In the genomic region with DNA sequence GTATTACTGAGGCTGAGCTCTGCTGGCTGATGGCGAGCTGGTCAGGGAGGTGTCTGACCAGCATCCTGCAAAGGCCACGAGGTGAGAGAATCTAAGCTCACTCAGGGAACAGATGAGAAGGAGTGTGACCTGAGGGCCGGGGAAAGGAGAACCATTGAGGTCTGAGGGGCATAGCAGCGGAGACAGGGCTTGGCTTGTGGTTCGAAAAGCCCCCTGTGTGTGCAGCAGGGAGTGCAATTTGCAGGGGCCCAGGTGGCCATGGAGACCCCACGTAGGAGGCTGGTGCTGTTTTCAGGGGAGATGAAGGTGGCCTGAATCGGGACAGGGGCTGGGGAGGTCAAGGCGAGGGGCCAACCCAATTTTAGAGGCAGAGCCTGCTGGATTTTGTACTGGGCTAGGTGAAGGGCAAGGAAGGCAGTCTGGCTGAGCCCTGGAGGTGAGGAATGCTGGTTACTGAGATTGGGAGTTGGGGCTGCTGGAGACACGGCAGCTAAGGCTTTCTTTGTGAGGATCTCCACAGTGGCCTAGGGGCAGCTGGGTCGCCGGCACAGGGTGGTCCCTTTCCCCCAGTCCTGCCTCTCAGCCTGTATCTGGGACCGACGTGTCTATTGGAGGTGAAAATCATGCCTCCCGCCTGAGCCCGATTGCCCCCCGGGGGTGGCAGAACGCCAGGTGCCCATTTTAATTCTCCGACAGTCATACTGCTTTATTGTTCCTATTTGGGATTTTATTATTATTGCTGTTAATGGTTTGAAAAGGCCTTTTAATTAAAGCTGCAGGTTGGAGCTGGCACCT, we compare ENCODE assay signal across 15 cellular contexts. TPM values are rescaled to one million over a fixed set of nuclear protein-coding genes. Genes with fewer than 3 reads are reported as not detected.
A peak's percentile ranks its signal among the peaks of the same experiment; 100 is the strongest.
DNase-seq lines count a peak whose midpoint lies in the region; ATAC-seq, FAIRE-seq and TF ChIP-seq lines count a peak whose summit lies in the region.
"Had no signal": no experiment of that assay in that cellular context is flagged by ENCODE, and none has a peak within 500 bp of the region (broad histone marks: within the 10 kb centered on the region; RNA-seq: fewer than 3 reads in every experiment).

No MANE protein-coding gene starts in this region.

- peaks cover 21 to 22% of the 10 kb centered on the region in 2 experiments for H4K20me1 ChIP-seq in H1 (replicated peaks in 1 of 2; ENCODE audit: control insufficient read depth in 1 of 2, insufficient read depth in 2 of 2, low read length in 2 of 2)
- no peaks in the 10 kb centered on the region for H4K20me1 ChIP-seq in osteoblast (ENCODE audit: insufficient read depth, low read length)

- H3K4me3 ChIP-seq in H7 (ENCODE audit: insufficient read depth, low read depth, low read length) (no peak overlapping the region), H1 (ENCODE audit: extremely low read depth in 1 of 4, insufficient read depth in 2 of 4, low read depth in 3 of 4, low read length in 4 of 4) (no peak overlapping the region), osteoblast (ENCODE audit: insufficient read depth, low read length) (no peak overlapping the region)
- H3K4me3 ChIP-seq: GM23248 had no signal

- peaks cover 65% of the 10 kb centered on the region for H3K27me3 Mint-ChIP-seq in osteocyte (ENCODE audit: unreplicated experiment)
- H3K27me3 Mint-ChIP-seq in T-helper 17 cell = peaks cover 56% of the 10 kb centered on the region

- ATAC-seq in HG02981 (IDR thresholded peaks at IDR 0.05; ENCODE audit: unreplicated experiment) = no peak
- no peak for ATAC-seq in T-helper 17 cell
- no peak for ATAC-seq in GM18517 (IDR thresholded peaks at IDR 0.05; ENCODE audit: unreplicated experiment)
- ATAC-seq: HCT116 had no signal

- H2AK5ac ChIP-seq in H1 (ENCODE audit: low read depth, low read length) = 0 out of 2 replicates have a peak overlapping the region, but pooled peaks have one; percentile 13

- H2AFZ ChIP-seq in H1 (ENCODE audit: low read length) (no peak overlapping the region), osteoblast (ENCODE audit: low read length) (no peak overlapping the region)
- H2AFZ ChIP-seq: GM23248 had no signal

- no peak for TF ChIP-seq POLR2A in H1 (IDR thresholded peaks at IDR 0.05; ENCODE audit: control extremely low read depth in 1 of 2, low read depth in 2 of 2, low read length in 2 of 2)

- DNase-seq in H7 = peak; percentile 55
- peak; percentile 6 for DNase-seq in NCI-H146 treated with DMSO at 0.1 percent for 48 hours (lab: John Stamatoyannopoulos, UW; ENCODE audit: unreplicated experiment)
- no peak for DNase-seq in H1 (ENCODE audit: low read depth in 1 of 2, low spot score in 2 of 2)
- DNase-seq in osteoblast (ENCODE audit: insufficient read length, low spot score, missing footprints) = peak; percentile 50
- no peak for DNase-seq in osteocyte (ENCODE audit: extremely low spot score, unreplicated experiment)
- DNase-seq in T-helper 17 cell = no peak
- DNase-seq: Caco-2; CD8-positive, alpha-beta memory T cell; DMS53; GF-D8; GM23248; KBM-7 had no signal

- H3K27ac ChIP-seq in H1 (ENCODE audit: low read depth, low read length) (no peak overlapping the region), osteoblast (ENCODE audit: low read depth, low read length) (no peak overlapping the region)
- H3K27ac ChIP-seq: GM23248 had no signal

- no peak overlapping the region for H3K4ac ChIP-seq in H1 (replicated peaks; ENCODE audit: insufficient read length, low read depth, low read length)

- no peak overlapping the region for H3K56ac ChIP-seq in H1 (replicated peaks; ENCODE audit: insufficient read length, low read depth, low read length)

- H3K27ac Mint-ChIP-seq in osteocyte (ENCODE audit: unreplicated experiment) = no peak overlapping the region
- no peak overlapping the region for H3K27ac Mint-ChIP-seq in T-helper 17 cell
- H3K27ac Mint-ChIP-seq: CD8-positive, alpha-beta memory T cell had no signal

- no peak overlapping the region for H3K18ac ChIP-seq in H1 (ENCODE audit: extremely low read depth, low read length)

- H2BK20ac ChIP-seq in H1 (ENCODE audit: low read length) = no peak overlapping the region

- no peaks in the 10 kb centered on the region for H3K36me3 Mint-ChIP-seq in osteocyte (ENCODE audit: unreplicated experiment)
- peaks cover 9% of the 10 kb centered on the region for H3K36me3 Mint-ChIP-seq in T-helper 17 cell (ENCODE audit: low read depth)
- H3K36me3 Mint-ChIP-seq: CD8-positive, alpha-beta memory T cell had no signal

- H3K9me3 ChIP-seq in H1 (ENCODE audit: insufficient read depth in 2 of 2, low read depth in 1 of 2, low read length in 1 of 2) (no peaks in the 10 kb centered on the region), osteoblast (ENCODE audit: low read depth, low read length) (no peaks in the 10 kb centered on the region), T-helper 17 cell (ENCODE audit: control insufficient read depth, low read length, poor library complexity, severe bottlenecking) (no peaks in the 10 kb centered on the region)
- H3K9me3 ChIP-seq: Caco-2 had no signal

- no peak overlapping the region for H4K5ac ChIP-seq in H1 (ENCODE audit: insufficient read length, low read depth, low read length)

- no peak overlapping the region for H2BK15ac ChIP-seq in H1 (ENCODE audit: low read length)

- H4K91ac ChIP-seq in H1 (replicated peaks; ENCODE audit: insufficient read length, low read length) = no peak overlapping the region

- H3K4me1 Mint-ChIP-seq in osteocyte (ENCODE audit: unreplicated experiment) (no peaks in the 10 kb centered on the region), T-helper 17 cell (peaks cover 4% of the 10 kb centered on the region)
- H3K4me1 Mint-ChIP-seq: CD8-positive, alpha-beta memory T cell had no signal

- H3K4me2 ChIP-seq in H1 (ENCODE audit: insufficient read depth in 1 of 2, low read depth in 2 of 2, low read length in 2 of 2) = no peak overlapping the region; a peak in 1 of 4 replicates
- H3K4me2 ChIP-seq in osteoblast (ENCODE audit: insufficient read depth, low read length) = no peak overlapping the region

- no peaks in the 10 kb centered on the region; the same call in 1 of the 2 replicates for H3K23me2 ChIP-seq in H1 (ENCODE audit: low read depth, low read length)

- TF ChIP-seq RAD21 in H1 (IDR thresholded peaks at IDR 0.05 in 1 of 2, conservative IDR thresholded peaks at IDR 0.05 in 1 of 2; ENCODE audit: low read depth in 2 of 2, low read length in 2 of 2) = no peak

- H3K79me1 ChIP-seq in H1 (ENCODE audit: low read depth, low read length) = no peaks in the 10 kb centered on the region

- H3K14ac ChIP-seq in H1 (ENCODE audit: insufficient read length) = no peak overlapping the region

- no peak for FAIRE-seq in H1 (lab: Jason Lieb, UNC)

- H3K9ac ChIP-seq in H1 (replicated peaks in 1 of 4; ENCODE audit: extremely low read depth in 1 of 4, low read depth in 3 of 4, low read length in 3 of 4) = no peak overlapping the region
- H3K9ac ChIP-seq: GM23248 had no signal

- H3K23ac ChIP-seq in H1 (ENCODE audit: insufficient read length) = no peak overlapping the region

- POLR2A ChIA-PET in H1 (lab: Charles Lee; ENCODE audit: partially characterized antibody) = interaction anchor here (1.3 kb wide), 1 partner anchor 17 kb away, joined by 6 read pairs; no protein-coding TSS in a partner anchor

- H3K4me1 ChIP-seq in H1 (replicated peaks in 1 of 4; ENCODE audit: control insufficient read depth in 3 of 4, insufficient read depth in 4 of 4, low read length in 3 of 4) (peaks cover 6 to 22% (median 11%) of the 10 kb centered on the region in 4 experiments), osteoblast (ENCODE audit: insufficient read depth, low read length) (no peaks in the 10 kb centered on the region)

- H2BK12ac ChIP-seq in H1 (ENCODE audit: low read depth, low read length) = peak overlapping the region; percentile 50; the same call in 1 of the 2 replicates

- TF ChIP-seq CTCF in H1 (IDR thresholded peaks at IDR 0.05; ENCODE audit: control extremely low read depth in 1 of 3, insufficient read depth in 1 of 3, low read depth in 1 of 3, low read length in 3 of 3) = no peak
- TF ChIP-seq CTCF in osteoblast (IDR thresholded peaks at IDR 0.05; ENCODE audit: extremely low read depth, low read depth, low read length) = no peak
- no peak for TF ChIP-seq CTCF in osteocyte (IDR thresholded peaks at IDR 0.05)

- 83% methylated on average over 18 of the region's 18 CpGs; no CpG with 5 or more reads in 1 of the 2 experiments for WGBS in H1 (ENCODE audit: extremely low coverage in 1 of 2, insufficient coverage in 1 of 2, insufficient read length in 1 of 2, insufficient replicate concordance in 2 of 2, low coverage in 1 of 2, low lambda C conversion rate in 2 of 2, missing lambda C conversion rate in 1 of 2), 2 experiments

- peaks cover 15% of the 10 kb centered on the region; the same call in 1 of the 2 replicates for H3K27me3 ChIP-seq in H7 (ENCODE audit: control insufficient read depth, insufficient read depth, low read length)
- peaks cover 2 to 33% (median 30%) of the 10 kb centered on the region in 4 experiments; a peak in 6 of 7 replicates for H3K27me3 ChIP-seq in H1 (replicated peaks in 1 of 4; ENCODE audit: control insufficient read depth in 3 of 4, extremely low read depth in 1 of 4, insufficient read depth in 3 of 4, low read length in 3 of 4)
- H3K27me3 ChIP-seq in osteoblast (ENCODE audit: insufficient read depth, low read length) = peaks cover 39% of the 10 kb centered on the region

- H2BK5ac ChIP-seq in H1 (ENCODE audit: low read depth, low read length) = no peak overlapping the region

- TF ChIP-seq EP300 in H1 (IDR thresholded peaks at IDR 0.05; ENCODE audit: borderline replicate concordance in 1 of 2, low read depth in 2 of 2, low read length in 2 of 2) = no peak

- H3K4me3 Mint-ChIP-seq in osteocyte (ENCODE audit: unreplicated experiment) (no peak overlapping the region), T-helper 17 cell (no peak overlapping the region)
- H3K4me3 Mint-ChIP-seq: CD8-positive, alpha-beta memory T cell had no signal

- no peak overlapping the region for H4K8ac ChIP-seq in H1 (ENCODE audit: extremely low read depth, insufficient read depth, low read length)

- no peak overlapping the region for H2BK120ac ChIP-seq in H1 (replicated peaks; ENCODE audit: low read depth, low read length)

- no peaks in the 10 kb centered on the region for H3K9me3 Mint-ChIP-seq in osteocyte (ENCODE audit: unreplicated experiment)
- H3K9me3 Mint-ChIP-seq: CD8-positive, alpha-beta memory T cell had no signal

- H3K79me2 ChIP-seq in H1 (ENCODE audit: control insufficient read depth in 1 of 2, insufficient read depth in 2 of 2, low read length in 2 of 2) (no peaks in the 10 kb centered on the region), osteoblast (ENCODE audit: insufficient read depth, low read length) (no peaks in the 10 kb centered on the region)

- CTCF ChIA-PET in H1 (lab: Charles Lee; ENCODE audit: partially characterized antibody) = interaction anchor here (0.7 to 2.9 kb wide), 9 partner anchors 8 to 1010 kb away, joined by 3 to 14 read pairs (median 3); no protein-coding TSS in a partner anchor

- H3K36me3 ChIP-seq in H7 (replicated peaks; ENCODE audit: control insufficient read depth, insufficient read depth, low read length) = no peaks in the 10 kb centered on the region
- no peaks in the 10 kb centered on the region for H3K36me3 ChIP-seq in H1 (ENCODE audit: control insufficient read depth in 2 of 4, insufficient read depth in 4 of 4, low read length in 3 of 4)
- H3K36me3 ChIP-seq in osteoblast (ENCODE audit: insufficient read depth, low read length) = no peaks in the 10 kb centered on the region

RNA-seq across cellular contexts. Expression of gene DLGAP4, which starts 28.3 kb away (rescaled TPM):
- 60.5 and 62.8 TPM in 2 replicates for total RNA-seq in H7 (2014; rRNA removed; shearing (Covaris generic))
- total RNA-seq in H1 (2021; fragmentation: NEBNext Ultra II Directional; extraction: Animal tissue kit (Norgen Biotek cat#: 25700)) = 57.2 and 61.8 TPM in 2 replicates
- polyA plus RNA-seq in H1 (2011; rRNA removed) = 41.2 and 81.9 TPM in 2 replicates
- 38.1 TPM for polyA plus RNA-seq in H1 (2011; cell fraction: cytosol; rRNA removed)
- 82.7 TPM for polyA plus RNA-seq in H1 (2011; cell fraction: nucleus; rRNA removed)
- polyA plus RNA-seq in H1 (2012, experiment 1 of 2) = 43.5 to 57.6 TPM (median 49.1 TPM) in 4 replicates
- polyA plus RNA-seq in H1 (2012, experiment 2 of 2) = 36.6 TPM
- polyA plus RNA-seq in H1 (2013, experiment 1 of 2) = 40.4 TPM
- 39.5 TPM for polyA plus RNA-seq in H1 (2013, experiment 2 of 2)
- polyA minus RNA-seq in H1 (2011; rRNA and poly(A)+ RNA removed) = 33.9 and 37.3 TPM in 2 replicates
- polyA minus RNA-seq in H1 (2011; cell fraction: cytosol; rRNA and poly(A)+ RNA removed) = 84.8 TPM
- 50.5 TPM for polyA minus RNA-seq in H1 (2011; cell fraction: nucleus; rRNA and poly(A)+ RNA removed)
- total RNA-seq in osteoblast (17.4 and 18.1 TPM in 2 replicates), osteocyte (125 and 134 TPM in 2 replicates), T-helper 17 cell (10 to 100 TPM; 33.9 to 45.4 TPM)

Comparison
In these comparisons a context has a peak if more than half of its experiments do, and no peak if none do; other contexts are left out.
1. DNase-seq: peak in H7 (single experiment), NCI-H146 treated with DMSO at 0.1 percent for 48 hours (single experiment) and osteoblast (single experiment); none in H1 (0 of 2), osteocyte (single experiment) and T-helper 17 cell (0 of 3).